10 cellular contexts compared by ENCODE assay signal in the genomic region with DNA sequence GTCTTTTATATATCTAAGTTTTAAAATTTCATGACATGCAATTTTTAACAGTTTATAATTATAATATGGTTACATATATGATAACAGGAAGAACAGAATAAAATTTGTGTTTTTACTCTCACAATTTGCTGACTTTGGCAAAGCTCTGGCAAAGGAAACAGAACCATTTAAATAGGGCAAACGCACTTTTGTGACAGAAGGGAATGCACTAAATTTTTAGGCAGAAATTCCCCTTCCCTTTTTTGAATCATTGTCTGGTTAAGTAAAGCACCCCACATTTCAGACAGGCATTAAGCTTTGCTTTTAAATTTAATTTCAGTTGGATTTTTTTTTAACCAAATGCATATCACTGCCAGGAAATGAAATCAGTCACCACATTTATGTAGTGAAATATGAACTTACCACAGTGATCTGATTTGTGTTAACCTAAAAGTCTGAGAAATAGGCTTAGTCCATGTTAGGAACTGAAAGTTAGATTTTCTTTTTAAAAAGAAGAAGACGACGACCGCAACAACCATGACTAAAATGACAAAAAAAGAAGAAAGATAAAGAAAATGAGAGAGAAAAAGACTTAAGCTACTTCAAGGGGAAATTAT. TPM values are rescaled to one million over a fixed set of nuclear protein-coding genes. Genes with fewer than 3 reads are reported as not detected.
DNase-seq lines count a peak whose midpoint lies in the region; ATAC-seq and TF ChIP-seq lines count a peak whose summit lies in the region.
"Had no signal": no experiment of that assay in that cellular context is flagged by ENCODE, and none has a peak within 500 bp of the region (broad histone marks: within the 10 kb centered on the region; RNA-seq: fewer than 3 reads in every experiment).

No MANE protein-coding gene starts in this region.

- H3K4me1 Mint-ChIP-seq in activated B cell treated with CpG ODN at 0.5 μM for 24 hours: peaks cover 87% of the 10 kb centered on the region
- peaks cover 61% of the 10 kb centered on the region for H3K4me1 Mint-ChIP-seq in stimulated activated effector memory CD8-positive, alpha-beta T cell treated with anti-CD3 and anti-CD28 coated beads, Interleukin-12 subunit alpha, Interleukin-12 subunit beta, amount 100 ng/mL, for 72 hours

- no peak overlapping the region for H3K4me2 ChIP-seq in OCI-LY7 (ENCODE audit: low read length)

- WGBS in adrenal gland, 4 donors: 72 to 96% (median 79%) methylated on average over 4 of the region's 4 CpGs

- no peaks in the 10 kb centered on the region for H3K79me2 ChIP-seq in OCI-LY7 (ENCODE audit: insufficient read depth, low read depth, low read length)

- TF ChIP-seq CTCF in activated B cell treated with CpG ODN at 0.5 μM for 24 hours (IDR thresholded peaks at IDR 0.05): no peak
- no peak for TF ChIP-seq CTCF in adrenal gland (IDR thresholded peaks at IDR 0.05)
- no peak for TF ChIP-seq CTCF in OCI-LY7 (conservative IDR thresholded peaks at IDR 0.05; ENCODE audit: low read length)

- DNase-seq in NOMO-1 treated with DMSO at 0.1 percent for 48 hours (lab: John Stamatoyannopoulos, UW; ENCODE audit: unreplicated experiment): peak; percentile 81
- no peak for DNase-seq in NOMO-1 treated with dmso at 0.1 percent for 144 hours (lab: John Stamatoyannopoulos, UW; ENCODE audit: unreplicated experiment)
- DNase-seq in activated B cell treated with CpG ODN at 0.5 μM for 24 hours: no peak
- no peak for DNase-seq in stimulated activated effector memory CD8-positive, alpha-beta T cell treated with anti-CD3 and anti-CD28 coated beads, Interleukin-12 subunit alpha, Interleukin-12 subunit beta, amount 100 ng/mL, for 72 hours (ENCODE audit: low spot score in 2 of 2)
- no peak for DNase-seq in adrenal gland
- no peak for DNase-seq in OCI-LY7 (ENCODE audit: low spot score)
- DNase-seq: 8988T; stimulated activated CD4-positive, alpha-beta T cell treated with anti-CD3 and anti-CD28 coated beads, Interleukin-2, amount 100 ng/mL, for 48 hours had no signal

- no peak for TF ChIP-seq POLR2A in adrenal gland (IDR thresholded peaks at IDR 0.05)

- H3K27ac ChIP-seq in adrenal gland (peak overlapping the region in 1 of 5 donors; percentile 53), OCI-LY7 (ENCODE audit: low read depth, low read length, poor library complexity, severe bottlenecking) (no peak overlapping the region)

- no peaks in the 10 kb centered on the region for H3K27me3 ChIP-seq in adrenal gland

- peaks cover 70% of the 10 kb centered on the region for H3K36me3 Mint-ChIP-seq in activated B cell treated with CpG ODN at 0.5 μM for 24 hours (ENCODE audit: low read depth)
- H3K36me3 Mint-ChIP-seq in stimulated activated effector memory CD8-positive, alpha-beta T cell treated with anti-CD3 and anti-CD28 coated beads, Interleukin-12 subunit alpha, Interleukin-12 subunit beta, amount 100 ng/mL, for 72 hours: peaks cover 93% of the 10 kb centered on the region

- peaks cover 6% of the 10 kb centered on the region; the same call in 1 of the 2 replicates for H4K20me1 ChIP-seq in OCI-LY7 (ENCODE audit: insufficient read depth, low read length)

- H3K9me3 ChIP-seq in adrenal gland (replicated peaks in 1 of 3): no peaks in the 10 kb centered on the region
- no peaks in the 10 kb centered on the region for H3K9me3 ChIP-seq in OCI-LY7 (ENCODE audit: low read length)

- peak overlapping the region; percentile 74 for H3K4me3 Mint-ChIP-seq in activated B cell treated with CpG ODN at 0.5 μM for 24 hours
- H3K4me3 Mint-ChIP-seq in stimulated activated effector memory CD8-positive, alpha-beta T cell treated with anti-CD3 and anti-CD28 coated beads, Interleukin-12 subunit alpha, Interleukin-12 subunit beta, amount 100 ng/mL, for 72 hours: peak overlapping the region; percentile 48

- H3K4me1 ChIP-seq in adrenal gland (replicated peaks in 1 of 2) (no peaks in the 10 kb centered on the region), OCI-LY7 (ENCODE audit: insufficient read depth, low read length, poor library complexity, severe bottlenecking) (peaks cover 9% of the 10 kb centered on the region)

- CTCF ChIA-PET in activated B cell treated with CpG ODN at 0.5 μM for 24 hours (lab: Charles Lee): interaction anchor here (0.6 to 3.2 kb wide), 5 partner anchors 25 to 147 kb away, joined by 3 to 17 read pairs (median 5); no protein-coding TSS in a partner anchor
- CTCF ChIA-PET in OCI-LY7 (lab: Charles Lee; ENCODE audit: unreplicated experiment): no interaction called here

- BruUV-seq in OCI-LY7 (replicated peaks; lab: Mats Ljungman, UMichigan): no TSS peak

- H3K4me3 ChIP-seq in adrenal gland (no peak overlapping the region), OCI-LY7 (ENCODE audit: low read depth, low read length, poor library complexity, severe bottlenecking) (no peak overlapping the region)

- peak overlapping the region; percentile 92 for H3K27ac Mint-ChIP-seq in activated B cell treated with CpG ODN at 0.5 μM for 24 hours
- H3K27ac Mint-ChIP-seq in stimulated activated effector memory CD8-positive, alpha-beta T cell treated with anti-CD3 and anti-CD28 coated beads, Interleukin-12 subunit alpha, Interleukin-12 subunit beta, amount 100 ng/mL, for 72 hours: peak overlapping the region; percentile 57

- no peaks in the 10 kb centered on the region for H3K27me3 Mint-ChIP-seq in activated B cell treated with CpG ODN at 0.5 μM for 24 hours

- no peaks in the 10 kb centered on the region for H3K36me3 ChIP-seq in adrenal gland (replicated peaks in 1 of 2)
- peaks cover 6% of the 10 kb centered on the region; the same call in 1 of the 2 replicates for H3K36me3 ChIP-seq in OCI-LY7 (ENCODE audit: insufficient read depth, low read length)

- no peaks in the 10 kb centered on the region for H3K9me2 ChIP-seq in OCI-LY7 (ENCODE audit: insufficient read depth, low read length)

- ATAC-seq in HG02885 (IDR thresholded peaks at IDR 0.05; ENCODE audit: poor library complexity, unreplicated experiment) (peak; percentile 60), activated B cell treated with CpG ODN at 0.5 μM for 24 hours (ENCODE audit: low read depth) (peak; percentile 45), GM18520 (IDR thresholded peaks at IDR 0.05; ENCODE audit: unreplicated experiment) (no peak)
- ATAC-seq in stimulated activated effector memory CD8-positive, alpha-beta T cell treated with anti-CD3 and anti-CD28 coated beads, Interleukin-12 subunit alpha, Interleukin-12 subunit beta, amount 100 ng/mL, for 72 hours: peak; percentile 86

- POLR2A ChIA-PET in activated B cell treated with CpG ODN at 0.5 μM for 24 hours (lab: Charles Lee) (interaction anchor here (0.8 to 4.6 kb wide), 12 partner anchors 9 to 96 kb away, joined by 3 to 22 read pairs (median 4); a partner anchor contains a TSS), OCI-LY7 (lab: Charles Lee) (no interaction called here)

- no peak overlapping the region for H2AFZ ChIP-seq in OCI-LY7 (ENCODE audit: low read length)

- intact Hi-C loops in activated B cell treated with CpG ODN at 0.5 μM for 24 hours (cut with micrococcal nuclease) (loop anchor here (1.0 to 2.0 kb wide), 3 partner anchors 8 to 14 kb away; a partner anchor contains a TSS), adrenal gland (cut with DNase I) (no loop called here), OCI-LY7 (cut with micrococcal nuclease; ENCODE audit: unreplicated experiment) (no loop called here)

- H3K9me3 Mint-ChIP-seq in activated B cell treated with CpG ODN at 0.5 μM for 24 hours: no peaks in the 10 kb centered on the region
- H3K9me3 Mint-ChIP-seq in stimulated activated effector memory CD8-positive, alpha-beta T cell treated with anti-CD3 and anti-CD28 coated beads, Interleukin-12 subunit alpha, Interleukin-12 subunit beta, amount 100 ng/mL, for 72 hours: no peaks in the 10 kb centered on the region

RNA-seq across cellular contexts. Expression of a gene that starts 10.8 kb away (rescaled TPM):
- total RNA-seq in activated B cell treated with CpG ODN at 0.5 μM for 24 hours: 84.5 and 86.4 TPM in 2 replicates
- 10 to 100 TPM in 3 of 8 donors, 1 to 10 TPM in 5; 4.5 to 15.0 (median 9.2) TPM for total RNA-seq in adrenal gland
- polyA plus RNA-seq in adrenal gland: 10 to 100 TPM in 1 of 3 donors, 1 to 10 TPM in 2; 4.2 to 12.8 (median 5.5) TPM
- total RNA-seq in OCI-LY7 (2014; rRNA removed; shearing (Covaris generic)): not detected in 2 replicates
- total RNA-seq in OCI-LY7 (2022): not detected in 2 replicates

RNA-seq across cellular contexts. Expression of a gene that starts 38.2 kb away (rescaled TPM):
- total RNA-seq in activated B cell treated with CpG ODN at 0.5 μM for 24 hours (29.0 and 32.4 TPM in 2 replicates), adrenal gland (under 1 TPM in 1 of 8 donors, not detected in 7; 0.78 TPM), OCI-LY7 (2022) (10.9 and 15.1 TPM in 2 replicates)
- under 1 TPM in 1 of 3 donors, not detected in 2; 0.03 TPM for polyA plus RNA-seq in adrenal gland
- total RNA-seq in OCI-LY7 (2014; rRNA removed; shearing (Covaris generic)): 6.6 and 13.7 TPM in 2 replicates

Comparison
In these comparisons a context has a peak if more than half of its experiments do, and no peak if none do; other contexts are left out.
1. RNA of a gene that starts 10.8 kb away (total RNA-seq): 84.5 to 86.4 TPM in activated B cell treated with CpG ODN at 0.5 μM for 24 hours and 4.5 to 15.0 TPM in adrenal gland; not detected in OCI-LY7; every median in the first group is over 4 times any median in the second.
2. RNA of a gene that starts 38.2 kb away (total RNA-seq): 29.0 to 32.4 TPM in activated B cell treated with CpG ODN at 0.5 μM for 24 hours and 6.6 to 15.1 TPM in OCI-LY7; 0.78 TPM in adrenal gland; every median in the first group is over 4 times any median in the second.